ENCODE assay signal across 15 cellular contexts in the genomic region with DNA sequence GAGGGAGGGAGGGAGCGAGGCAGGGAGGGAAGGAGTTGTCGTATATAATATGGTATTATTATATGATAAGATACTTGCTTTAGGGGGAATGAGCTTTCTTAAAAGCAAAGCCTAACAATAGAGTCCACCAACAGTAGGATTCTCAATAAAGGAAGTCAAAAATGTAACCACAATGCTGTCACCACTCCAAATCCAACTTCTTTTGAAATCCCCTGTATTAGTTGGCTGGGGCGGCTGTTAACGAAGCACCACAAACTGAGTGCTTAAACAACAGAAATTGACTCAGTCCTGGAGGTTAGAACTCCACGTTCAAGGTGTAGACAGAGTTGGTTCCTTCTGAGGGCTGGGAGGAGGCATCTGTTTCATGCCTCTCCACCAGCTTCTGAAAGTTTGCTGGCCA.
"Had no signal": no experiment of that assay in that cellular context is flagged by ENCODE, and none has a peak within 500 bp of the region (broad histone marks: within the 10 kb centered on the region; RNA-seq: fewer than 3 reads in every experiment).

No MANE protein-coding gene starts in this region.

- ATAC-seq: activated naive CD4-positive, alpha-beta T cell treated with anti-CD3 and anti-CD28 coated beads, Interleukin-2, amount 50 U/mL, for 72 hours; left lung; naive thymus-derived CD4-positive, alpha-beta T cell; psoas muscle; right cardiac atrium had no signal

- H3K4me3 ChIP-seq: cardiac muscle cell, left lung, ovary, psoas muscle, tibial nerve had no signal

- H3K9me3 ChIP-seq: left lung, ovary, psoas muscle, tibial nerve had no signal

- H3K27me3 ChIP-seq: cardiac muscle cell, ovary, tibial nerve had no signal

- H3K27ac ChIP-seq: cardiac muscle cell, epithelial cell of prostate, left lung, ovary, psoas muscle, tibial nerve had no signal

- DNase-seq: activated CD4-positive, alpha-beta T cell treated with anti-CD3 and anti-CD28 coated beads, Interleukin-2, amount 50 U/mL, for 4 hours; activated gamma-delta T cell; head of caudate nucleus; left lung; naive thymus-derived CD4-positive, alpha-beta T cell; ovary; psoas muscle; right cardiac atrium; small intestine; stimulated activated CD4-positive, alpha-beta T cell treated with anti-CD3 and anti-CD28 coated beads, Interleukin-15, amount 100 ng/mL, for 24 hours; stimulated activated CD4-positive, alpha-beta T cell treated with anti-CD3 and anti-CD28 coated beads, Interleukin-2, amount 100 ng/mL, for 48 hours had no signal

- H3K4me1 ChIP-seq: left lung, psoas muscle had no signal

- H3K36me3 ChIP-seq: cardiac muscle cell, left lung, ovary, tibial nerve had no signal
